In genomic region chr18:74652392-74652988, GRCh38 we compare ENCODE assay signal across 8 cellular contexts. TPM values are rescaled to one million over a fixed set of nuclear protein-coding genes. Genes with fewer than 3 reads are reported as not detected.
DNase-seq lines count a peak whose midpoint lies in the region; ATAC-seq, FAIRE-seq and TF ChIP-seq lines count a peak whose summit lies in the region.

No MANE protein-coding gene starts in this region.

- H3K4me1 Mint-ChIP-seq in Calu3 (ENCODE audit: low read depth, unreplicated experiment) (peaks cover 1% of the 10 kb centered on the region), immature natural killer cell (no peaks in the 10 kb centered on the region)

- H3K9me3 Mint-ChIP-seq in Calu3 (ENCODE audit: low read depth, unreplicated experiment) (no peaks in the 10 kb centered on the region), immature natural killer cell (no peaks in the 10 kb centered on the region)

- TF ChIP-seq CTCF in Calu3 (IDR thresholded peaks at IDR 0.05; ENCODE audit: unreplicated experiment), result no peak
- peak; percentile 36; the same call in 1 of the 2 replicates for TF ChIP-seq CTCF in WI38 (IDR thresholded peaks at IDR 0.05; ENCODE audit: low read depth, low read length)

- no peaks in the 10 kb centered on the region for H3K27me3 Mint-ChIP-seq in Calu3 (ENCODE audit: unreplicated experiment)
- H3K27me3 Mint-ChIP-seq in immature natural killer cell (ENCODE audit: low read depth in 3 of 3), result peaks cover 0 to 2% (median 0%) of the 10 kb centered on the region in 3 donors

- DNase-seq in Calu3, result peak; percentile 10
- peak; percentile 64 for DNase-seq in NCI-H146 treated with DMSO at 0.1 percent for 48 hours (lab: John Stamatoyannopoulos, UW; ENCODE audit: unreplicated experiment)
- DNase-seq in immature natural killer cell, result peak; percentile 7 to 42 (median 32)
- peak; percentile 14 for DNase-seq in urothelium cell line (ENCODE audit: low spot score)
- no peak for DNase-seq in GM19240 (ENCODE audit: insufficient read length, low spot score)

- H3K4me3 ChIP-seq in WI38 (ENCODE audit: low read depth, low read length), result no peak overlapping the region

- CTCF ChIA-PET in Calu3 (lab: Charles Lee), result interaction anchor here (1.0 kb wide), 1 partner anchor 389 kb away, joined by 6 read pairs; no protein-coding TSS in a partner anchor

- H3K4me3 Mint-ChIP-seq in Calu3 (ENCODE audit: low read depth, unreplicated experiment) (no peak overlapping the region), immature natural killer cell (no peak overlapping the region)

- intact Hi-C loops in Calu3 (cut with micrococcal nuclease; ENCODE audit: unreplicated experiment), result loop anchor here (1.0 to 10.0 kb wide), 5 partner anchors 245 to 1692 kb away; no protein-coding TSS in a partner anchor

- H3K36me3 Mint-ChIP-seq in Calu3 (ENCODE audit: insufficient read depth, unreplicated experiment), result no peaks in the 10 kb centered on the region
- peaks cover 2 to 11% (median 7%) of the 10 kb centered on the region in 3 donors for H3K36me3 Mint-ChIP-seq in immature natural killer cell

- ATAC-seq in GM21723 (IDR thresholded peaks at IDR 0.05; ENCODE audit: unreplicated experiment), result peak; percentile 60
- no peak for ATAC-seq in HG02840 (IDR thresholded peaks at IDR 0.05; ENCODE audit: low FRiP score, unreplicated experiment)

- BruUV-seq in Calu3 (replicated peaks; lab: Mats Ljungman, UMichigan), result no TSS peak

- H3K27ac Mint-ChIP-seq in Calu3 (ENCODE audit: unreplicated experiment) (no peak overlapping the region), immature natural killer cell (no peak overlapping the region)

- no peak for FAIRE-seq in urothelium cell line (lab: Jason Lieb, UNC)

RNA-seq across cellular contexts. Expression of gene ZNF407, which starts 54.8 kb away (rescaled TPM):
- total RNA-seq in Calu3 (2022), result 15.1 and 17.4 TPM in 2 replicates
- polyA plus RNA-seq in immature natural killer cell, result 1 to 10 TPM; 1.5 to 4.7 (median 1.5) TPM
